Comparison of ENCODE assay signal across 21 cellular contexts in the genomic region with DNA sequence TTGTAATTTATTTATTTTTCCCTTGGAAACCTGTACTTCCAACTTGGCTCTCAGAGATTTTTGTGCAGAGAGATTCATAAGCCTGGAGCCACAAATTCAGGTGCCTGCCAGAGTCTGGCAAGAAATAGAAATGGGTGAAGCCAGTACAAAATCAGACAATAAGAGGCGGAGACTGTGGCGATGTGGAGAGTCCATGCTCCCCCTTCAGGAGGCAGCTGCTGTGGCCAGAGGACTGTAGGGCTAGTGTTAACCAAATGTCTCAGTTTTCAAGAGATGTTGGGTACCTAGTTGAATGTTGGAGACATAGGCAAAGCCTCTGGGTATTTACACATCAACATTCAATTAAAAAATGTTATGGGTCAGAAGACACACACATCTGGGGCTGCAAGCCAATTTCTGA.
DNase-seq lines count a peak whose midpoint lies in the region; ATAC-seq and TF ChIP-seq lines count a peak whose summit lies in the region.
"Had no signal": no experiment of that assay in that cellular context is flagged by ENCODE, and none has a peak within 500 bp of the region (broad histone marks: within the 10 kb centered on the region; RNA-seq: fewer than 3 reads in every experiment).

No MANE protein-coding gene starts in this region.

- CTCF ChIA-PET in WTC11 (lab: Charles Lee) = interaction anchor here (0.6 kb wide), 1 partner anchor 37 kb away, joined by 3 read pairs; no protein-coding TSS in a partner anchor

- peaks cover 14% of the 10 kb centered on the region for H3K4me1 Mint-ChIP-seq in WTC11

- H3K36me3 ChIP-seq in mucosa of descending colon (ENCODE audit: low read depth) = no peaks in the 10 kb centered on the region

- H3K36me3 Mint-ChIP-seq in WTC11 = peaks cover 6% of the 10 kb centered on the region; the same call in 1 of the 2 replicates
- H3K36me3 Mint-ChIP-seq: CD4-positive, alpha-beta memory T cell had no signal

- no peak overlapping the region for H3K27ac Mint-ChIP-seq in WTC11
- H3K27ac Mint-ChIP-seq: CD4-positive, alpha-beta memory T cell; HFFc6 had no signal

- no peak overlapping the region for H3K4me3 ChIP-seq in LNCaP clone FGC (ENCODE audit: low read depth, low read length)
- no peak overlapping the region for H3K4me3 ChIP-seq in mucosa of descending colon
- H3K4me3 ChIP-seq: A549 had no signal

- DNase-seq in COR-L47 (lab: John Stamatoyannopoulos, UW) = peak; percentile 10
- no peak for DNase-seq in LNCaP clone FGC (ENCODE audit: low read depth)
- no peak for DNase-seq in WTC11 (ENCODE audit: low spot score)
- no peak for DNase-seq in HuH-7.5 (ENCODE audit: low spot score)
- no peak for DNase-seq in foreskin melanocyte
- no peak for DNase-seq in activated T-cell treated with anti-CD3 and anti-CD28 coated beads, Interleukin-2, amount 50 U/mL, for 1 hour
- no peak for DNase-seq in mucosa of descending colon
- DNase-seq: 8988T; ACHN; AML-193; C1 segment of cervical spinal cord; Caco-2; CD4-positive, alpha-beta memory T cell; DMS153; DMS79; EL; GF-D8; GOT3; H7; HFFc6 had no signal

- H3K4me3 Mint-ChIP-seq in WTC11 = no peak overlapping the region
- H3K4me3 Mint-ChIP-seq: CD4-positive, alpha-beta memory T cell; HFFc6 had no signal

- peak; percentile 67 for ATAC-seq in WTC11
- no peak for ATAC-seq in mucosa of descending colon
- ATAC-seq: A549 had no signal

- POLR2A ChIA-PET in WTC11 (lab: Charles Lee) = no interaction called here

- H3K9me3 Mint-ChIP-seq in WTC11 = peaks cover 13% of the 10 kb centered on the region
- H3K9me3 Mint-ChIP-seq: HFFc6 had no signal

- no peaks in the 10 kb centered on the region for H3K9me3 ChIP-seq in mucosa of descending colon
- H3K9me3 ChIP-seq: A549, Caco-2 had no signal

- H3K27me3 Mint-ChIP-seq in WTC11 (ENCODE audit: low read depth) = no peaks in the 10 kb centered on the region
- H3K27me3 Mint-ChIP-seq: CD4-positive, alpha-beta memory T cell had no signal

- intact Hi-C loops in mucosa of descending colon (cut with DNase I, micrococcal nuclease) = no loop called here

- TF ChIP-seq CTCF in LNCaP clone FGC (IDR thresholded peaks at IDR 0.05; ENCODE audit: control insufficient read depth, extremely low read depth, insufficient read depth) (0 out of 2 replicates have a peak, but pooled peaks have one; percentile 5), WTC11 (IDR thresholded peaks at IDR 0.05) (no peak), mucosa of descending colon (IDR thresholded peaks at IDR 0.05) (no peak)

- H3K4me1 ChIP-seq in mucosa of descending colon (ENCODE audit: low read depth) = no peaks in the 10 kb centered on the region
- H3K4me1 ChIP-seq: A549, Caco-2 had no signal

TF ChIP-seq in WTC11, 78 proteins besides CTCF, POLR2A, EP300 and RAD21:
- TF ChIP-seq, protein P1, sequence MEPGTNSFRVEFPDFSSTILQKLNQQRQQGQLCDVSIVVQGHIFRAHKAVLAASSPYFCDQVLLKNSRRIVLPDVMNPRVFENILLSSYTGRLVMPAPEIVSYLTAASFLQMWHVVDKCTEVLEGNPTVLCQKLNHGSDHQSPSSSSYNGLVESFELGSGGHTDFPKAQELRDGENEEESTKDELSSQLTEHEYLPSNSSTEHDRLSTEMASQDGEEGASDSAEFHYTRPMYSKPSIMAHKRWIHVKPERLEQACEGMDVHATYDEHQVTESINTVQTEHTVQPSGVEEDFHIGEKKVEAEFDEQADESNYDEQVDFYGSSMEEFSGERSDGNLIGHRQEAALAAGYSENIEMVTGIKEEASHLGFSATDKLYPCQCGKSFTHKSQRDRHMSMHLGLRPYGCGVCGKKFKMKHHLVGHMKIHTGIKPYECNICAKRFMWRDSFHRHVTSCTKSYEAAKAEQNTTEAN (CRISPR knock-in tag; IDR thresholded peaks at IDR 0.05) = no peak
- TF ChIP-seq PRRX2 (CRISPR knock-in tag; IDR thresholded peaks at IDR 0.05) = no peak
- TF ChIP-seq, protein P2, sequence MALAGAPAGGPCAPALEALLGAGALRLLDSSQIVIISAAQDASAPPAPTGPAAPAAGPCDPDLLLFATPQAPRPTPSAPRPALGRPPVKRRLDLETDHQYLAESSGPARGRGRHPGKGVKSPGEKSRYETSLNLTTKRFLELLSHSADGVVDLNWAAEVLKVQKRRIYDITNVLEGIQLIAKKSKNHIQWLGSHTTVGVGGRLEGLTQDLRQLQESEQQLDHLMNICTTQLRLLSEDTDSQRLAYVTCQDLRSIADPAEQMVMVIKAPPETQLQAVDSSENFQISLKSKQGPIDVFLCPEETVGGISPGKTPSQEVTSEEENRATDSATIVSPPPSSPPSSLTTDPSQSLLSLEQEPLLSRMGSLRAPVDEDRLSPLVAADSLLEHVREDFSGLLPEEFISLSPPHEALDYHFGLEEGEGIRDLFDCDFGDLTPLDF (CRISPR knock-in tag; IDR thresholded peaks at IDR 0.05) = no peak
- TF ChIP-seq IRF2 (CRISPR knock-in tag; IDR thresholded peaks at IDR 0.05; ENCODE audit: borderline replicate concordance, low read depth) = no peak
- no peak for TF ChIP-seq NR3C1 (CRISPR knock-in tag; conservative IDR thresholded peaks at IDR 0.05; ENCODE audit: low read depth)
- TF ChIP-seq, protein P3, sequence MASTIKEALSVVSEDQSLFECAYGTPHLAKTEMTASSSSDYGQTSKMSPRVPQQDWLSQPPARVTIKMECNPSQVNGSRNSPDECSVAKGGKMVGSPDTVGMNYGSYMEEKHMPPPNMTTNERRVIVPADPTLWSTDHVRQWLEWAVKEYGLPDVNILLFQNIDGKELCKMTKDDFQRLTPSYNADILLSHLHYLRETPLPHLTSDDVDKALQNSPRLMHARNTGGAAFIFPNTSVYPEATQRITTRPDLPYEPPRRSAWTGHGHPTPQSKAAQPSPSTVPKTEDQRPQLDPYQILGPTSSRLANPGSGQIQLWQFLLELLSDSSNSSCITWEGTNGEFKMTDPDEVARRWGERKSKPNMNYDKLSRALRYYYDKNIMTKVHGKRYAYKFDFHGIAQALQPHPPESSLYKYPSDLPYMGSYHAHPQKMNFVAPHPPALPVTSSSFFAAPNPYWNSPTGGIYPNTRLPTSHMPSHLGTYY (CRISPR knock-in tag; IDR thresholded peaks at IDR 0.05) = no peak
- no peak for TF ChIP-seq SP1 (CRISPR knock-in tag; conservative IDR thresholded peaks at IDR 0.05)
- TF ChIP-seq, protein P4, sequence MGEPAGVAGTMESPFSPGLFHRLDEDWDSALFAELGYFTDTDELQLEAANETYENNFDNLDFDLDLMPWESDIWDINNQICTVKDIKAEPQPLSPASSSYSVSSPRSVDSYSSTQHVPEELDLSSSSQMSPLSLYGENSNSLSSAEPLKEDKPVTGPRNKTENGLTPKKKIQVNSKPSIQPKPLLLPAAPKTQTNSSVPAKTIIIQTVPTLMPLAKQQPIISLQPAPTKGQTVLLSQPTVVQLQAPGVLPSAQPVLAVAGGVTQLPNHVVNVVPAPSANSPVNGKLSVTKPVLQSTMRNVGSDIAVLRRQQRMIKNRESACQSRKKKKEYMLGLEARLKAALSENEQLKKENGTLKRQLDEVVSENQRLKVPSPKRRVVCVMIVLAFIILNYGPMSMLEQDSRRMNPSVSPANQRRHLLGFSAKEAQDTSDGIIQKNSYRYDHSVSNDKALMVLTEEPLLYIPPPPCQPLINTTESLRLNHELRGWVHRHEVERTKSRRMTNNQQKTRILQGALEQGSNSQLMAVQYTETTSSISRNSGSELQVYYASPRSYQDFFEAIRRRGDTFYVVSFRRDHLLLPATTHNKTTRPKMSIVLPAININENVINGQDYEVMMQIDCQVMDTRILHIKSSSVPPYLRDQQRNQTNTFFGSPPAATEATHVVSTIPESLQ (CRISPR knock-in tag; IDR thresholded peaks at IDR 0.05) = no peak
- TF ChIP-seq, protein P5, sequence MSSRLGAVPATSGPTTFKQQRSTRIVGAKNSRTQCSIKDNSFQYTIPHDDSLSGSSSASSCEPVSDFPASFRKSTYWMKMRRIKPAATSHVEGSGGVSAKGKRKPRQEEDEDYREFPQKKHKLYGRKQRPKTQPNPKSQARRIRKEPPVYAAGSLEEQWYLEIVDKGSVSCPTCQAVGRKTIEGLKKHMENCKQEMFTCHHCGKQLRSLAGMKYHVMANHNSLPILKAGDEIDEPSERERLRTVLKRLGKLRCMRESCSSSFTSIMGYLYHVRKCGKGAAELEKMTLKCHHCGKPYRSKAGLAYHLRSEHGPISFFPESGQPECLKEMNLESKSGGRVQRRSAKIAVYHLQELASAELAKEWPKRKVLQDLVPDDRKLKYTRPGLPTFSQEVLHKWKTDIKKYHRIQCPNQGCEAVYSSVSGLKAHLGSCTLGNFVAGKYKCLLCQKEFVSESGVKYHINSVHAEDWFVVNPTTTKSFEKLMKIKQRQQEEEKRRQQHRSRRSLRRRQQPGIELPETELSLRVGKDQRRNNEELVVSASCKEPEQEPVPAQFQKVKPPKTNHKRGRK (CRISPR knock-in tag; IDR thresholded peaks at IDR 0.05; ENCODE audit: borderline replicate concordance) = no peak
- TF ChIP-seq, protein P6, sequence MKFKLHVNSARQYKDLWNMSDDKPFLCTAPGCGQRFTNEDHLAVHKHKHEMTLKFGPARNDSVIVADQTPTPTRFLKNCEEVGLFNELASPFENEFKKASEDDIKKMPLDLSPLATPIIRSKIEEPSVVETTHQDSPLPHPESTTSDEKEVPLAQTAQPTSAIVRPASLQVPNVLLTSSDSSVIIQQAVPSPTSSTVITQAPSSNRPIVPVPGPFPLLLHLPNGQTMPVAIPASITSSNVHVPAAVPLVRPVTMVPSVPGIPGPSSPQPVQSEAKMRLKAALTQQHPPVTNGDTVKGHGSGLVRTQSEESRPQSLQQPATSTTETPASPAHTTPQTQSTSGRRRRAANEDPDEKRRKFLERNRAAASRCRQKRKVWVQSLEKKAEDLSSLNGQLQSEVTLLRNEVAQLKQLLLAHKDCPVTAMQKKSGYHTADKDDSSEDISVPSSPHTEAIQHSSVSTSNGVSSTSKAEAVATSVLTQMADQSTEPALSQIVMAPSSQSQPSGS (CRISPR knock-in tag; IDR thresholded peaks at IDR 0.05; ENCODE audit: borderline replicate concordance, low read depth) = no peak
- TF ChIP-seq ZNF121 (CRISPR knock-in tag; IDR thresholded peaks at IDR 0.05) = no peak
- TF ChIP-seq, protein P7, sequence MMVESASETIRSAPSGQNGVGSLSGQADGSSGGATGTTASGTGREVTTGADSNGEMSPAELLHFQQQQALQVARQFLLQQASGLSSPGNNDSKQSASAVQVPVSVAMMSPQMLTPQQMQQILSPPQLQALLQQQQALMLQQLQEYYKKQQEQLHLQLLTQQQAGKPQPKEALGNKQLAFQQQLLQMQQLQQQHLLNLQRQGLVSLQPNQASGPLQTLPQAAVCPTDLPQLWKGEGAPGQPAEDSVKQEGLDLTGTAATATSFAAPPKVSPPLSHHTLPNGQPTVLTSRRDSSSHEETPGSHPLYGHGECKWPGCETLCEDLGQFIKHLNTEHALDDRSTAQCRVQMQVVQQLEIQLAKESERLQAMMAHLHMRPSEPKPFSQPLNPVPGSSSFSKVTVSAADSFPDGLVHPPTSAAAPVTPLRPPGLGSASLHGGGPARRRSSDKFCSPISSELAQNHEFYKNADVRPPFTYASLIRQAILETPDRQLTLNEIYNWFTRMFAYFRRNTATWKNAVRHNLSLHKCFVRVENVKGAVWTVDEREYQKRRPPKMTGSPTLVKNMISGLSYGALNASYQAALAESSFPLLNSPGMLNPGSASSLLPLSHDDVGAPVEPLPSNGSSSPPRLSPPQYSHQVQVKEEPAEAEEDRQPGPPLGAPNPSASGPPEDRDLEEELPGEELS (CRISPR knock-in tag; IDR thresholded peaks at IDR 0.05) = no peak
